In genomic region chr17:82863941-82864720, GRCh38 we compare ENCODE assay signal across 1 cellular context.
TF ChIP-seq lines count a peak whose summit lies in the region.

No MANE protein-coding gene starts in this region.

TF ChIP-seq in K562, 482 proteins besides CTCF, POLR2A, EP300 and RAD21 (continued from another document and continues in another):
- TF ChIP-seq ZNF512 (tag; IDR thresholded peaks at IDR 0.05) (no peak), GTF3C2 (IDR thresholded peaks at IDR 0.05; ENCODE audit: borderline replicate concordance, extremely low read depth, insufficient read length) (no peak), CUX1 (CRISPR knock-in tag; IDR thresholded peaks at IDR 0.05) (no peak), RB1 (IDR thresholded peaks at IDR 0.05; ENCODE audit: low read depth) (no peak), MAFK (IDR thresholded peaks at IDR 0.05; ENCODE audit: low read length) (peak; percentile 42; the same call in 1 of the 2 replicates), AFF4 (CRISPR knock-in tag; IDR thresholded peaks at IDR 0.05) (no peak), IRF1 (CRISPR knock-in tag; IDR thresholded peaks at IDR 0.05; ENCODE audit: borderline replicate concordance) (no peak), ZBTB8A (IDR thresholded peaks at IDR 0.05; ENCODE audit: partially characterized antibody) (no peak), ETV1 (tag; conservative IDR thresholded peaks at IDR 0.05; ENCODE audit: low read depth) (no peak), KAT2B (IDR thresholded peaks at IDR 0.05; ENCODE audit: low read depth, low read length) (no peak), PREB (CRISPR knock-in tag; IDR thresholded peaks at IDR 0.05) (no peak), SREBF1 (IDR thresholded peaks at IDR 0.05; ENCODE audit: borderline replicate concordance, low read depth, low read length) (no peak), ZNF124 (CRISPR knock-in tag; IDR thresholded peaks at IDR 0.05) (no peak), MAZ (CRISPR knock-in tag; conservative IDR thresholded peaks at IDR 0.05 in 1 of 2, IDR thresholded peaks at IDR 0.05 in 1 of 2) (no peak), RBM17 (IDR thresholded peaks at IDR 0.05; ENCODE audit: borderline replicate concordance, low read depth, low read length) (no peak), CHD4 (IDR thresholded peaks at IDR 0.05; ENCODE audit: insufficient read depth, insufficient replicate concordance, low read depth, low read length, poor library complexity, severe bottlenecking) (no peak), ZNF140 (CRISPR knock-in tag; IDR thresholded peaks at IDR 0.05) (no peak), PHTF2 (CRISPR knock-in tag; IDR thresholded peaks at IDR 0.05) (no peak), NR4A1 (CRISPR knock-in tag; IDR thresholded peaks at IDR 0.05) (no peak), NR4A1 (tag; IDR thresholded peaks at IDR 0.05) (no peak), MAFG (tag; conservative IDR thresholded peaks at IDR 0.05) (peak; percentile 81), ZNF23 (CRISPR knock-in tag; IDR thresholded peaks at IDR 0.05) (no peak), HIVEP1 (CRISPR knock-in tag; IDR thresholded peaks at IDR 0.05) (no peak), TAF9B (IDR thresholded peaks at IDR 0.05; ENCODE audit: partially characterized antibody) (no peak), NFIX (CRISPR knock-in tag; IDR thresholded peaks at IDR 0.05; ENCODE audit: low read depth) (no peak), PRDM10 (IDR thresholded peaks at IDR 0.05; ENCODE audit: partially characterized antibody) (no peak), SNAPC5 (CRISPR knock-in tag; IDR thresholded peaks at IDR 0.05) (no peak), ZBTB5 (IDR thresholded peaks at IDR 0.05) (no peak), MTA1 (IDR thresholded peaks at IDR 0.05; ENCODE audit: borderline replicate concordance) (0 out of 2 replicates have a peak, but pooled peaks have one; percentile 31), PBX2 (CRISPR knock-in tag; IDR thresholded peaks at IDR 0.05; ENCODE audit: low read depth) (no peak), PBX2 (tag; conservative IDR thresholded peaks at IDR 0.05; ENCODE audit: low read depth) (peak; percentile 86)
